In genomic region chr3:18442743-18443669, GRCh38 we compare ENCODE assay signal across 8 cellular contexts. TPM values are rescaled to one million over a fixed set of nuclear protein-coding genes. Genes with fewer than 3 reads are reported as not detected.
DNase-seq lines count a peak whose midpoint lies in the region; ATAC-seq, FAIRE-seq and TF ChIP-seq lines count a peak whose summit lies in the region.

No MANE protein-coding gene starts in this region.

- whole genome bisulfite sequencing in GM12878 (ENCODE audit: insufficient coverage, insufficient replicate concordance, low lambda C conversion rate, missing lambda C conversion rate) = 53% methylated on average over 11 of the region's 11 CpGs

- TF ChIP-seq CTCF in GM12878 (IDR thresholded peaks at IDR 0.05 in 2 of 3, conservative IDR thresholded peaks at IDR 0.05 in 1 of 3; ENCODE audit: control insufficient read depth in 2 of 3, extremely low read depth in 1 of 3, insufficient read depth in 1 of 3, low read depth in 3 of 3, low read length in 3 of 3) (no peak), nephron (IDR thresholded peaks at IDR 0.05; ENCODE audit: unreplicated experiment in 3 of 3) (no peak)

- BruUV-seq in GM12878 (replicated peaks; lab: Mats Ljungman, UMichigan) = no TSS peak

- TF ChIP-seq POLR2A in GM12878 (IDR thresholded peaks at IDR 0.05; ENCODE audit: low read depth, low read length) = no peak

- H2AFZ ChIP-seq in GM12878 (ENCODE audit: control insufficient read depth, low read depth, low read length) = no peak overlapping the region

- no peak overlapping the region for H3K9ac ChIP-seq in GM12878 (ENCODE audit: control insufficient read depth, insufficient read depth, low read length)

- H3K4me3 ChIP-seq in GM12878 = no peak overlapping the region

- H3K9me3 ChIP-seq in GM12878 (replicated peaks; ENCODE audit: control insufficient read depth, insufficient read depth, low read length) = no peaks in the 10 kb centered on the region

- TF ChIP-seq RAD21 in GM12878 (IDR thresholded peaks at IDR 0.05; ENCODE audit: insufficient read depth, low read depth, low read length) = no peak

- H3K9me3 Mint-ChIP-seq in nephron = peaks cover 1% of the 10 kb centered on the region

- no peak overlapping the region for H3K27ac Mint-ChIP-seq in nephron

- H3K36me3 ChIP-seq in GM12878 (ENCODE audit: control insufficient read depth in 2 of 2, insufficient read depth in 2 of 2, low read length in 1 of 2) = no peaks in the 10 kb centered on the region

- RAD21 ChIA-PET in GM12878 (lab: Charles Lee; ENCODE audit: unreplicated experiment) = no interaction called here

- in situ Hi-C loops in GM12878 (cut with MboI) = no loop called here

- H3K4me3 Mint-ChIP-seq in nephron = peak overlapping the region; percentile 90 to 95 (median 92)

- H3K4me1 Mint-ChIP-seq in nephron = peaks cover 12% of the 10 kb centered on the region

- no peaks in the 10 kb centered on the region for H3K36me3 Mint-ChIP-seq in nephron (ENCODE audit: low read depth)

- H3K79me2 ChIP-seq in GM12878 (ENCODE audit: control insufficient read depth, insufficient read depth, low read length) = no peaks in the 10 kb centered on the region

- no peak for TF ChIP-seq EP300 in GM12878 (IDR thresholded peaks at IDR 0.05; ENCODE audit: borderline replicate concordance in 1 of 2, control insufficient read depth in 1 of 2, low read depth in 2 of 2, low read length in 2 of 2)

- no peaks in the 10 kb centered on the region for H3K4me1 ChIP-seq in GM12878 (ENCODE audit: control insufficient read depth, insufficient read depth, low read length)

- peaks cover 90% of the 10 kb centered on the region for H3K27me3 Mint-ChIP-seq in nephron (ENCODE audit: low read depth)

- intact Hi-C loops in GM12878 (cut with micrococcal nuclease; ENCODE audit: unreplicated experiment) = no loop called here

- DNase-seq in stimulated activated CD4-positive, alpha-beta T cell treated with anti-CD3 and anti-CD28 coated beads, Interleukin-15, amount 100 ng/mL, for 24 hours = peak; percentile 50
- DNase-seq in stimulated activated CD4-positive, alpha-beta T cell treated with anti-CD3 and anti-CD28 coated beads, Interleukin-12 subunit alpha, Interleukin-12 subunit beta, amount 100 ng/mL, for 4 hours = no peak
- DNase-seq in GM12878 (ENCODE audit: low read depth, low spot score) = no peak

- no peak for FAIRE-seq in GM12878 (lab: Jason Lieb, UNC)

- SMC1A ChIA-PET in GM12878 (lab: Charles Lee; ENCODE audit: uncharacterized antibody, unreplicated experiment) = no interaction called here

- H3K27me3 ChIP-seq in GM12878 (replicated peaks in 1 of 2; ENCODE audit: control insufficient read depth in 2 of 2, insufficient read depth in 2 of 2, low read length in 1 of 2) = peaks cover 13 to 25% of the 10 kb centered on the region in 2 experiments

- H4K20me1 ChIP-seq in GM12878 (ENCODE audit: control insufficient read depth, insufficient read depth) = no peaks in the 10 kb centered on the region

- CTCF ChIA-PET in GM12878 (lab: Yijun Ruan, JAX) = no interaction called here

- no peak for ATAC-seq in GM12878
- ATAC-seq in GM21786 (IDR thresholded peaks at IDR 0.05; ENCODE audit: unreplicated experiment) = no peak
- no peak for ATAC-seq in HG02588 (IDR thresholded peaks at IDR 0.05; ENCODE audit: unreplicated experiment)
- no peak for ATAC-seq in HG03025 (IDR thresholded peaks at IDR 0.05; ENCODE audit: low FRiP score, unreplicated experiment)
- no peak for ATAC-seq in GM18907 (IDR thresholded peaks at IDR 0.05; ENCODE audit: unreplicated experiment)

- H3K4me2 ChIP-seq in GM12878 (ENCODE audit: control insufficient read depth, insufficient read depth) = no peak overlapping the region

- POLR2A ChIA-PET in GM12878 (lab: Charles Lee) = no interaction called here

- H3K27ac ChIP-seq in GM12878 (ENCODE audit: control insufficient read depth, insufficient read depth) = no peak overlapping the region

TF ChIP-seq in GM12878, 131 proteins besides CTCF, POLR2A, EP300 and RAD21:
- peak; percentile 17 for TF ChIP-seq SUZ12 (IDR thresholded peaks at IDR 0.05; ENCODE audit: unreplicated experiment)
- TF ChIP-seq, protein P1, sequence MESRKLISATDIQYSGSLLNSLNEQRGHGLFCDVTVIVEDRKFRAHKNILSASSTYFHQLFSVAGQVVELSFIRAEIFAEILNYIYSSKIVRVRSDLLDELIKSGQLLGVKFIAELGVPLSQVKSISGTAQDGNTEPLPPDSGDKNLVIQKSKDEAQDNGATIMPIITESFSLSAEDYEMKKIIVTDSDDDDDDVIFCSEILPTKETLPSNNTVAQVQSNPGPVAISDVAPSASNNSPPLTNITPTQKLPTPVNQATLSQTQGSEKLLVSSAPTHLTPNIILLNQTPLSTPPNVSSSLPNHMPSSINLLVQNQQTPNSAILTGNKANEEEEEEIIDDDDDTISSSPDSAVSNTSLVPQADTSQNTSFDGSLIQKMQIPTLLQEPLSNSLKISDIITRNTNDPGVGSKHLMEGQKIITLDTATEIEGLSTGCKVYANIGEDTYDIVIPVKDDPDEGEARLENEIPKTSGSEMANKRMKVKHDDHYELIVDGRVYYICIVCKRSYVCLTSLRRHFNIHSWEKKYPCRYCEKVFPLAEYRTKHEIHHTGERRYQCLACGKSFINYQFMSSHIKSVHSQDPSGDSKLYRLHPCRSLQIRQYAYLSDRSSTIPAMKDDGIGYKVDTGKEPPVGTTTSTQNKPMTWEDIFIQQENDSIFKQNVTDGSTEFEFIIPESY (IDR thresholded peaks at IDR 0.05) = no peak

RNA-seq across cellular contexts. Expression of gene SATB1, which starts 17.9 kb away (rescaled TPM):
- 2.7 and 5.5 TPM in 2 replicates for total RNA-seq in GM12878 (2013; cell fraction: nucleolus; rRNA removed)
- total RNA-seq in GM12878 (2014; rRNA removed) (not detected in 2 replicates), GM12878 (2014; rRNA removed; fragmentation: Illumina TruSeq; extraction: Trizol) (0.04 and 0.18 TPM in 2 replicates), GM12878 (2021) (0.37 and 0.72 TPM in 2 replicates)
- 0.41 TPM for polyA plus RNA-seq in GM12878 (2011; ENCODE audit: low read depth)
- polyA plus RNA-seq in GM12878 (2011; rRNA removed) (0.29 and 0.33 TPM in 2 replicates), GM12878 (2014; fragmentation: Illumina TruSeq; extraction: Trizol) (0.10 TPM in 1 of 2 replicates, not detected in the other), GM12878 (2014; fragmentation: Nextera tagmentation; extraction: Ambion mirVana) (under 1 TPM in 1 of 2 experiments, not detected in 1; 0.02 TPM), GM12878 (2014; rRNA removed) (0.66 TPM in 1 of 2 replicates, not detected in the other), GM12878 (2016; fragmentation: Nextera tagmentation; extraction: Ambion mirVana) (under 1 TPM in 1 of 2 experiments, not detected in 1; 0.01 TPM)
- 0.22 and 0.33 TPM in 2 replicates for polyA plus RNA-seq in GM12878 (2011; cell fraction: cytosol; rRNA removed)
- polyA plus RNA-seq in GM12878 (2011; cell fraction: nucleus; rRNA removed) = 0.53 and 1.0 TPM in 2 replicates
- polyA plus RNA-seq in GM12878 (2012) = 0.10 and 0.11 TPM in 2 replicates
- 0.44 and 1.1 TPM in 2 replicates for polyA minus RNA-seq in GM12878 (2011; rRNA and poly(A)+ RNA removed)
- polyA minus RNA-seq in GM12878 (2011; cell fraction: cytosol; rRNA and poly(A)+ RNA removed) = not detected in 2 replicates
- 0.48 and 1.1 TPM in 2 replicates for polyA minus RNA-seq in GM12878 (2011; cell fraction: nucleus; rRNA and poly(A)+ RNA removed)
